13 cellular contexts compared by ENCODE assay signal in genomic region chr9:92607088-92607487, GRCh38.
A peak's percentile ranks its signal among the peaks of the same experiment; 100 is the strongest.
DNase-seq lines count a peak whose midpoint lies in the region; ATAC-seq, FAIRE-seq and TF ChIP-seq lines count a peak whose summit lies in the region.
"Had no signal": no experiment of that assay in that cellular context is flagged by ENCODE, and none has a peak within 500 bp of the region (broad histone marks: within the 10 kb centered on the region; RNA-seq: fewer than 3 reads in every experiment).

No MANE protein-coding gene starts in this region.

- intact Hi-C loops in HepG2 (cut with micrococcal nuclease; ENCODE audit: unreplicated experiment), result no loop called here

- H2AFZ ChIP-seq in HepG2 (ENCODE audit: low read length), result no peak overlapping the region

- TF ChIP-seq CTCF in HFFc6 (IDR thresholded peaks at IDR 0.05), result no peak
- no peak for TF ChIP-seq CTCF in brain microvascular endothelial cell (IDR thresholded peaks at IDR 0.05; ENCODE audit: low read depth, low read length, missing control alignments)
- TF ChIP-seq CTCF in HepG2 (CRISPR knock-in tag; IDR thresholded peaks at IDR 0.05), result no peak

- H3K27ac ChIP-seq in brain microvascular endothelial cell (no peak overlapping the region), HepG2 (ENCODE audit: extremely low read length, insufficient read depth, low read length) (no peak overlapping the region)

- H3K4me3 ChIP-seq in brain microvascular endothelial cell (ENCODE audit: low read depth, low read length) (no peak overlapping the region), HepG2 (replicated peaks in 1 of 3; ENCODE audit: insufficient read depth in 1 of 3, low read depth in 2 of 3, low read length in 3 of 3) (no peak overlapping the region)

- no peak for FAIRE-seq in HepG2 (lab: Jason Lieb, UNC)

- H3K9ac ChIP-seq in HepG2 (ENCODE audit: insufficient read depth, low read depth, low read length), result no peak overlapping the region

- no peak overlapping the region for H3K4me2 ChIP-seq in HepG2 (ENCODE audit: low read depth, low read length)

- POLR2A ChIA-PET in HepG2 (lab: Yijun Ruan, JAX), result interaction anchor here (1.4 kb wide), 1 partner anchor 10 kb away, joined by 5 read pairs; no protein-coding TSS in a partner anchor

- H3K27me3 Mint-ChIP-seq in HFFc6 (ENCODE audit: insufficient read depth), result peaks cover 4% of the 10 kb centered on the region
- H3K27me3 Mint-ChIP-seq: progenitor cell of endocrine pancreas had no signal

- no peak for ATAC-seq in HepG2
- no peak for ATAC-seq in GM18520 (IDR thresholded peaks at IDR 0.05; ENCODE audit: unreplicated experiment)
- no peak for ATAC-seq in GM21367 (IDR thresholded peaks at IDR 0.05; ENCODE audit: unreplicated experiment)
- ATAC-seq in HG03457 (IDR thresholded peaks at IDR 0.05; ENCODE audit: unreplicated experiment), result no peak

- H3K4me1 Mint-ChIP-seq in HFFc6 (ENCODE audit: low read depth), result peaks cover 27% of the 10 kb centered on the region
- H3K4me1 Mint-ChIP-seq: CD14-positive monocyte, endodermal cell had no signal

- no TSS peak for BruUV-seq in HepG2 (replicated peaks; lab: Mats Ljungman, UMichigan)

- TF ChIP-seq RAD21 in HepG2 (CRISPR knock-in tag; IDR thresholded peaks at IDR 0.05), result no peak

- H3K9me3 ChIP-seq in HepG2 (ENCODE audit: low read length), result no peaks in the 10 kb centered on the region

- H3K36me3 Mint-ChIP-seq in HFFc6 (ENCODE audit: low read depth), result peaks cover 30% of the 10 kb centered on the region

- no peaks in the 10 kb centered on the region for H3K79me2 ChIP-seq in HepG2 (ENCODE audit: insufficient read depth, low read length)

- no peaks in the 10 kb centered on the region for H4K20me1 ChIP-seq in HepG2 (ENCODE audit: insufficient read depth, low read length)

- TF ChIP-seq EP300 in HepG2 (IDR thresholded peaks at IDR 0.05; ENCODE audit: low read depth in 2 of 2, low read length in 2 of 2), result no peak
- TF ChIP-seq EP300 in HepG2 (CRISPR knock-in tag; IDR thresholded peaks at IDR 0.05; ENCODE audit: borderline replicate concordance), result no peak

- H3K4me1 ChIP-seq in HepG2 (ENCODE audit: insufficient read depth, low read length), result peaks cover 40% of the 10 kb centered on the region

- DNase-seq in AG20443 (ENCODE audit: low spot score) (peak; percentile 45), HFFc6 (peak; percentile 18), brain microvascular endothelial cell (peak; percentile 51), HepG2 (ENCODE audit: low spot score) (no peak), epidermal melanocyte (ENCODE audit: insufficient read length, low spot score) (no peak)
- DNase-seq: activated CD4-positive, CD25-positive, alpha-beta regulatory T cell; activated gamma-delta T cell; endodermal cell had no signal

- H3K9me3 Mint-ChIP-seq in HFFc6, result peaks cover 10% of the 10 kb centered on the region

- H3K4me3 Mint-ChIP-seq in HFFc6, result no peak overlapping the region
- H3K4me3 Mint-ChIP-seq: CD14-positive monocyte, endodermal cell had no signal

- CTCF ChIA-PET in HepG2 (lab: Yijun Ruan, JAX; ENCODE audit: low intra/inter-chr PET ratio, low total read pairs), result no interaction called here

- no peaks in the 10 kb centered on the region for H3K27me3 ChIP-seq in brain microvascular endothelial cell (replicated peaks)
- no peaks in the 10 kb centered on the region for H3K27me3 ChIP-seq in HepG2 (ENCODE audit: control insufficient read depth in 1 of 2, insufficient read depth in 2 of 2, low read length in 2 of 2)

- H3K27ac Mint-ChIP-seq in HFFc6, result no peak overlapping the region; the same call in 1 of the 2 replicates
- H3K27ac Mint-ChIP-seq: endodermal cell, progenitor cell of endocrine pancreas had no signal

- H3K36me3 ChIP-seq in brain microvascular endothelial cell (replicated peaks) (peaks cover 8% of the 10 kb centered on the region), HepG2 (replicated peaks in 1 of 2; ENCODE audit: control insufficient read depth in 1 of 2, insufficient read depth in 2 of 2, low read length in 2 of 2) (0 out of 5 replicates have a peak, but pooled peaks cover 0 to 3% of the 10 kb centered on the region in 2 experiments)

- TF ChIP-seq POLR2A in HepG2 (IDR thresholded peaks at IDR 0.05; ENCODE audit: insufficient read depth in 1 of 2, low read depth in 2 of 2, low read length in 2 of 2), result no peak

- in situ Hi-C loops in brain microvascular endothelial cell (cut with HindIII; ENCODE audit: low pct_ligation_motif_present, low sequenced_read_pairs) (no loop called here), HepG2 (cut with HindIII; ENCODE audit: extremely low pct_ligation_motif_present, low pct_unique_long_range_greater_than_20kb) (no loop called here)

- WGBS in HepG2 (ENCODE audit: low lambda C conversion rate), result 90% methylated on average over 2 of the region's 2 CpGs

TF ChIP-seq in HepG2, 621 proteins besides CTCF, POLR2A, EP300 and RAD21:
- no peak for TF ChIP-seq ZNF256 (CRISPR knock-in tag; conservative IDR thresholded peaks at IDR 0.05)
- TF ChIP-seq LCORL (IDR thresholded peaks at IDR 0.05), result 0 out of 2 replicates have a peak, but pooled peaks have one; percentile 9
- TF ChIP-seq LCORL (CRISPR knock-in tag; IDR thresholded peaks at IDR 0.05), result no peak

Comparison
In these comparisons a context has a peak if more than half of its experiments do, and no peak if none do; other contexts are left out.
1. DNase-seq: peak in AG20443 (single experiment), HFFc6 (single experiment) and brain microvascular endothelial cell (single experiment); none in HepG2 (single experiment) and epidermal melanocyte (single experiment).